1 cellular context compared by ENCODE assay signal in the genomic region with DNA sequence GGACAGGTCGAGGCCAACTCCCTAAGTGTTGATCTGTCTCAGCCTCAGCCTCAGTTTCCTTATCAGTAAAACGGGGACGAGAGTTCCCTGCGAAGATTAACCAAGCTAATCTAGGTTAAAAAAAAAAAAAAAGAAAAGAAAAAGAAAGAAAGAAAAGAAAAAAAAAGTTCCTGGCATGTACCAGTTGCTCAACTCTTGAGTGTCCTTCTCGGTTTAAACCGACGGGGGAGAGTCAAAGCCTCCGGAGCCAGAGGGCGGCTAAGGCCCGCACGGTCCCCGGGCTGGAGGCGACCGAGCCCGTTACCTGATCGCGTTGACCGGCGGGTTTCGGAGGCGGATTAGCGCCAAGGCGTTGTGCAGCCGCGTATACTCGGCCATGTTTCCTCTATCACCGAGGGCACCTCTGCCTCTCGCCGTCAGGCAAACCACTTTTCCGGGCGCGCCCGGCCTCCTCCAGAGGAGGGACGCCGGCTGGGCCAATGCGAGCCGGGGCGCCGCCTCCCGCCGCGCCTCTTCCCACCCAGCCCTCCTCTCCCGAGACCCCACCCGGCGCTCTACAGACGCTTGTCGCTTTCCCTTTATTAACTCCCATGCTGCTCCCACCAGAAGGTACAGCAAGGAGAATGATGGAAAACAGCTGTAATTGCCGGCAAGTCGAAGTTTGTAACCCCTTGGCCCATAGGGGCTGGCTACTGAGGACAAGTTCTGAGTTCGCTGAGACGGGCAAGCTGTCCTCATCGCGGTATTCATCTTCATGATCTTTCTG.
TF ChIP-seq lines count a peak whose summit lies in the region.

A gene (minus strand): TSS at position 405 of the 766 bp plus-strand sequence. CDS start 27 bp downstream, at position 378.

TF ChIP-seq in K562, 482 proteins besides CTCF, POLR2A, EP300 and RAD21 (continued from another document and continues in another):
- TF ChIP-seq, protein P1, sequence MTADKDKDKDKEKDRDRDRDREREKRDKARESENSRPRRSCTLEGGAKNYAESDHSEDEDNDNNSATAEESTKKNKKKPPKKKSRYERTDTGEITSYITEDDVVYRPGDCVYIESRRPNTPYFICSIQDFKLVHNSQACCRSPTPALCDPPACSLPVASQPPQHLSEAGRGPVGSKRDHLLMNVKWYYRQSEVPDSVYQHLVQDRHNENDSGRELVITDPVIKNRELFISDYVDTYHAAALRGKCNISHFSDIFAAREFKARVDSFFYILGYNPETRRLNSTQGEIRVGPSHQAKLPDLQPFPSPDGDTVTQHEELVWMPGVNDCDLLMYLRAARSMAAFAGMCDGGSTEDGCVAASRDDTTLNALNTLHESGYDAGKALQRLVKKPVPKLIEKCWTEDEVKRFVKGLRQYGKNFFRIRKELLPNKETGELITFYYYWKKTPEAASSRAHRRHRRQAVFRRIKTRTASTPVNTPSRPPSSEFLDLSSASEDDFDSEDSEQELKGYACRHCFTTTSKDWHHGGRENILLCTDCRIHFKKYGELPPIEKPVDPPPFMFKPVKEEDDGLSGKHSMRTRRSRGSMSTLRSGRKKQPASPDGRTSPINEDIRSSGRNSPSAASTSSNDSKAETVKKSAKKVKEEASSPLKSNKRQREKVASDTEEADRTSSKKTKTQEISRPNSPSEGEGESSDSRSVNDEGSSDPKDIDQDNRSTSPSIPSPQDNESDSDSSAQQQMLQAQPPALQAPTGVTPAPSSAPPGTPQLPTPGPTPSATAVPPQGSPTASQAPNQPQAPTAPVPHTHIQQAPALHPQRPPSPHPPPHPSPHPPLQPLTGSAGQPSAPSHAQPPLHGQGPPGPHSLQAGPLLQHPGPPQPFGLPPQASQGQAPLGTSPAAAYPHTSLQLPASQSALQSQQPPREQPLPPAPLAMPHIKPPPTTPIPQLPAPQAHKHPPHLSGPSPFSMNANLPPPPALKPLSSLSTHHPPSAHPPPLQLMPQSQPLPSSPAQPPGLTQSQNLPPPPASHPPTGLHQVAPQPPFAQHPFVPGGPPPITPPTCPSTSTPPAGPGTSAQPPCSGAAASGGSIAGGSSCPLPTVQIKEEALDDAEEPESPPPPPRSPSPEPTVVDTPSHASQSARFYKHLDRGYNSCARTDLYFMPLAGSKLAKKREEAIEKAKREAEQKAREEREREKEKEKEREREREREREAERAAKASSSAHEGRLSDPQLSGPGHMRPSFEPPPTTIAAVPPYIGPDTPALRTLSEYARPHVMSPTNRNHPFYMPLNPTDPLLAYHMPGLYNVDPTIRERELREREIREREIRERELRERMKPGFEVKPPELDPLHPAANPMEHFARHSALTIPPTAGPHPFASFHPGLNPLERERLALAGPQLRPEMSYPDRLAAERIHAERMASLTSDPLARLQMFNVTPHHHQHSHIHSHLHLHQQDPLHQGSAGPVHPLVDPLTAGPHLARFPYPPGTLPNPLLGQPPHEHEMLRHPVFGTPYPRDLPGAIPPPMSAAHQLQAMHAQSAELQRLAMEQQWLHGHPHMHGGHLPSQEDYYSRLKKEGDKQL (CRISPR knock-in tag; IDR thresholded peaks at IDR 0.05; ENCODE audit: borderline replicate concordance): no peak
- TF ChIP-seq, protein P2, sequence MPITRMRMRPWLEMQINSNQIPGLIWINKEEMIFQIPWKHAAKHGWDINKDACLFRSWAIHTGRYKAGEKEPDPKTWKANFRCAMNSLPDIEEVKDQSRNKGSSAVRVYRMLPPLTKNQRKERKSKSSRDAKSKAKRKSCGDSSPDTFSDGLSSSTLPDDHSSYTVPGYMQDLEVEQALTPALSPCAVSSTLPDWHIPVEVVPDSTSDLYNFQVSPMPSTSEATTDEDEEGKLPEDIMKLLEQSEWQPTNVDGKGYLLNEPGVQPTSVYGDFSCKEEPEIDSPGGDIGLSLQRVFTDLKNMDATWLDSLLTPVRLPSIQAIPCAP (CRISPR knock-in tag; IDR thresholded peaks at IDR 0.05; ENCODE audit: borderline replicate concordance): no peak
- no peak for TF ChIP-seq ZNF830 (CRISPR knock-in tag; IDR thresholded peaks at IDR 0.05)
- TF ChIP-seq, protein P3, sequence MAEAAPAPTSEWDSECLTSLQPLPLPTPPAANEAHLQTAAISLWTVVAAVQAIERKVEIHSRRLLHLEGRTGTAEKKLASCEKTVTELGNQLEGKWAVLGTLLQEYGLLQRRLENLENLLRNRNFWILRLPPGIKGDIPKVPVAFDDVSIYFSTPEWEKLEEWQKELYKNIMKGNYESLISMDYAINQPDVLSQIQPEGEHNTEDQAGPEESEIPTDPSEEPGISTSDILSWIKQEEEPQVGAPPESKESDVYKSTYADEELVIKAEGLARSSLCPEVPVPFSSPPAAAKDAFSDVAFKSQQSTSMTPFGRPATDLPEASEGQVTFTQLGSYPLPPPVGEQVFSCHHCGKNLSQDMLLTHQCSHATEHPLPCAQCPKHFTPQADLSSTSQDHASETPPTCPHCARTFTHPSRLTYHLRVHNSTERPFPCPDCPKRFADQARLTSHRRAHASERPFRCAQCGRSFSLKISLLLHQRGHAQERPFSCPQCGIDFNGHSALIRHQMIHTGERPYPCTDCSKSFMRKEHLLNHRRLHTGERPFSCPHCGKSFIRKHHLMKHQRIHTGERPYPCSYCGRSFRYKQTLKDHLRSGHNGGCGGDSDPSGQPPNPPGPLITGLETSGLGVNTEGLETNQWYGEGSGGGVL (CRISPR knock-in tag; IDR thresholded peaks at IDR 0.05): no peak
- TF ChIP-seq, protein P4, sequence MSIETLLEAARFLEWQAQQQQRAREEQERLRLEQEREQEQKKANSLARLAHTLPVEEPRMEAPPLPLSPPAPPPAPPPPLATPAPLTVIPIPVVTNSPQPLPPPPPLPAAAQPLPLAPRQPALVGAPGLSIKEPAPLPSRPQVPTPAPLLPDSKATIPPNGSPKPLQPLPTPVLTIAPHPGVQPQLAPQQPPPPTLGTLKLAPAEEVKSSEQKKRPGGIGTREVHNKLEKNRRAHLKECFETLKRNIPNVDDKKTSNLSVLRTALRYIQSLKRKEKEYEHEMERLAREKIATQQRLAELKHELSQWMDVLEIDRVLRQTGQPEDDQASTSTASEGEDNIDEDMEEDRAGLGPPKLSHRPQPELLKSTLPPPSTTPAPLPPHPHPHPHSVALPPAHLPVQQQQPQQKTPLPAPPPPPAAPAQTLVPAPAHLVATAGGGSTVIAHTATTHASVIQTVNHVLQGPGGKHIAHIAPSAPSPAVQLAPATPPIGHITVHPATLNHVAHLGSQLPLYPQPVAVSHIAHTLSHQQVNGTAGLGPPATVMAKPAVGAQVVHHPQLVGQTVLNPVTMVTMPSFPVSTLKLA (conservative IDR thresholded peaks at IDR 0.05): 0 out of 4 replicates have a peak, but pooled peaks of 1 of the 2 experiments have one; percentile 34
- TF ChIP-seq, protein P5, sequence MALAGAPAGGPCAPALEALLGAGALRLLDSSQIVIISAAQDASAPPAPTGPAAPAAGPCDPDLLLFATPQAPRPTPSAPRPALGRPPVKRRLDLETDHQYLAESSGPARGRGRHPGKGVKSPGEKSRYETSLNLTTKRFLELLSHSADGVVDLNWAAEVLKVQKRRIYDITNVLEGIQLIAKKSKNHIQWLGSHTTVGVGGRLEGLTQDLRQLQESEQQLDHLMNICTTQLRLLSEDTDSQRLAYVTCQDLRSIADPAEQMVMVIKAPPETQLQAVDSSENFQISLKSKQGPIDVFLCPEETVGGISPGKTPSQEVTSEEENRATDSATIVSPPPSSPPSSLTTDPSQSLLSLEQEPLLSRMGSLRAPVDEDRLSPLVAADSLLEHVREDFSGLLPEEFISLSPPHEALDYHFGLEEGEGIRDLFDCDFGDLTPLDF (CRISPR knock-in tag; IDR thresholded peaks at IDR 0.05): no peak
- TF ChIP-seq, protein P6, sequence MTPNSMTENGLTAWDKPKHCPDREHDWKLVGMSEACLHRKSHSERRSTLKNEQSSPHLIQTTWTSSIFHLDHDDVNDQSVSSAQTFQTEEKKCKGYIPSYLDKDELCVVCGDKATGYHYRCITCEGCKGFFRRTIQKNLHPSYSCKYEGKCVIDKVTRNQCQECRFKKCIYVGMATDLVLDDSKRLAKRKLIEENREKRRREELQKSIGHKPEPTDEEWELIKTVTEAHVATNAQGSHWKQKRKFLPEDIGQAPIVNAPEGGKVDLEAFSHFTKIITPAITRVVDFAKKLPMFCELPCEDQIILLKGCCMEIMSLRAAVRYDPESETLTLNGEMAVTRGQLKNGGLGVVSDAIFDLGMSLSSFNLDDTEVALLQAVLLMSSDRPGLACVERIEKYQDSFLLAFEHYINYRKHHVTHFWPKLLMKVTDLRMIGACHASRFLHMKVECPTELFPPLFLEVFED (CRISPR knock-in tag; conservative IDR thresholded peaks at IDR 0.05): no peak
- TF ChIP-seq CBFA2T2 (conservative IDR thresholded peaks at IDR 0.05): no peak
- TF ChIP-seq, protein P7, sequence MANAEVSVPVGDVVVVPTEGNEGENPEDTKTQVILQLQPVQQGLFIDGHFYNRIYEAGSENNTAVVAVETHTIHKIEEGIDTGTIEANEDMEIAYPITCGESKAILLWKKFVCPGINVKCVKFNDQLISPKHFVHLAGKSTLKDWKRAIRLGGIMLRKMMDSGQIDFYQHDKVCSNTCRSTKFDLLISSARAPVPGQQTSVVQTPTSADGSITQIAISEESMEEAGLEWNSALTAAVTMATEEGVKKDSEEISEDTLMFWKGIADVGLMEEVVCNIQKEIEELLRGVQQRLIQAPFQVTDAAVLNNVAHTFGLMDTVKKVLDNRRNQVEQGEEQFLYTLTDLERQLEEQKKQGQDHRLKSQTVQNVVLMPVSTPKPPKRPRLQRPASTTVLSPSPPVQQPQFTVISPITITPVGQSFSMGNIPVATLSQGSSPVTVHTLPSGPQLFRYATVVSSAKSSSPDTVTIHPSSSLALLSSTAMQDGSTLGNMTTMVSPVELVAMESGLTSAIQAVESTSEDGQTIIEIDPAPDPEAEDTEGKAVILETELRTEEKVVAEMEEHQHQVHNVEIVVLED (CRISPR knock-in tag; IDR thresholded peaks at IDR 0.05): no peak
- TF ChIP-seq SMAD2 (IDR thresholded peaks at IDR 0.05; ENCODE audit: low read depth, low read length): no peak
- no peak for TF ChIP-seq CHCHD3 (CRISPR knock-in tag; IDR thresholded peaks at IDR 0.05)
- TF ChIP-seq, protein P8, sequence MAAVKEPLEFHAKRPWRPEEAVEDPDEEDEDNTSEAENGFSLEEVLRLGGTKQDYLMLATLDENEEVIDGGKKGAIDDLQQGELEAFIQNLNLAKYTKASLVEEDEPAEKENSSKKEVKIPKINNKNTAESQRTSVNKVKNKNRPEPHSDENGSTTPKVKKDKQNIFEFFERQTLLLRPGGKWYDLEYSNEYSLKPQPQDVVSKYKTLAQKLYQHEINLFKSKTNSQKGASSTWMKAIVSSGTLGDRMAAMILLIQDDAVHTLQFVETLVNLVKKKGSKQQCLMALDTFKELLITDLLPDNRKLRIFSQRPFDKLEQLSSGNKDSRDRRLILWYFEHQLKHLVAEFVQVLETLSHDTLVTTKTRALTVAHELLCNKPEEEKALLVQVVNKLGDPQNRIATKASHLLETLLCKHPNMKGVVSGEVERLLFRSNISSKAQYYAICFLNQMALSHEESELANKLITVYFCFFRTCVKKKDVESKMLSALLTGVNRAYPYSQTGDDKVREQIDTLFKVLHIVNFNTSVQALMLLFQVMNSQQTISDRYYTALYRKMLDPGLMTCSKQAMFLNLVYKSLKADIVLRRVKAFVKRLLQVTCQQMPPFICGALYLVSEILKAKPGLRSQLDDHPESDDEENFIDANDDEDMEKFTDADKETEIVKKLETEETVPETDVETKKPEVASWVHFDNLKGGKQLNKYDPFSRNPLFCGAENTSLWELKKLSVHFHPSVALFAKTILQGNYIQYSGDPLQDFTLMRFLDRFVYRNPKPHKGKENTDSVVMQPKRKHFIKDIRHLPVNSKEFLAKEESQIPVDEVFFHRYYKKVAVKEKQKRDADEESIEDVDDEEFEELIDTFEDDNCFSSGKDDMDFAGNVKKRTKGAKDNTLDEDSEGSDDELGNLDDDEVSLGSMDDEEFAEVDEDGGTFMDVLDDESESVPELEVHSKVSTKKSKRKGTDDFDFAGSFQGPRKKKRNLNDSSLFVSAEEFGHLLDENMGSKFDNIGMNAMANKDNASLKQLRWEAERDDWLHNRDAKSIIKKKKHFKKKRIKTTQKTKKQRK (IDR thresholded peaks at IDR 0.05; ENCODE audit: borderline replicate concordance, low read depth, low read length): no peak
- no peak for TF ChIP-seq FOXK2 (conservative IDR thresholded peaks at IDR 0.05 in 1 of 2, IDR thresholded peaks at IDR 0.05 in 1 of 2; ENCODE audit: low read depth in 2 of 2)
- TF ChIP-seq NCOA4 (IDR thresholded peaks at IDR 0.05; ENCODE audit: partially characterized antibody): peak; percentile 7
- no peak for TF ChIP-seq POLR3A (IDR thresholded peaks at IDR 0.05; ENCODE audit: borderline replicate concordance, extremely low read depth, insufficient read depth, insufficient read length)
- TF ChIP-seq ZNF140 (CRISPR knock-in tag; IDR thresholded peaks at IDR 0.05): no peak
- TF ChIP-seq, protein P9, sequence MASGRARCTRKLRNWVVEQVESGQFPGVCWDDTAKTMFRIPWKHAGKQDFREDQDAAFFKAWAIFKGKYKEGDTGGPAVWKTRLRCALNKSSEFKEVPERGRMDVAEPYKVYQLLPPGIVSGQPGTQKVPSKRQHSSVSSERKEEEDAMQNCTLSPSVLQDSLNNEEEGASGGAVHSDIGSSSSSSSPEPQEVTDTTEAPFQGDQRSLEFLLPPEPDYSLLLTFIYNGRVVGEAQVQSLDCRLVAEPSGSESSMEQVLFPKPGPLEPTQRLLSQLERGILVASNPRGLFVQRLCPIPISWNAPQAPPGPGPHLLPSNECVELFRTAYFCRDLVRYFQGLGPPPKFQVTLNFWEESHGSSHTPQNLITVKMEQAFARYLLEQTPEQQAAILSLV (tag; IDR thresholded peaks at IDR 0.05): no peak
- TF ChIP-seq, protein P10, sequence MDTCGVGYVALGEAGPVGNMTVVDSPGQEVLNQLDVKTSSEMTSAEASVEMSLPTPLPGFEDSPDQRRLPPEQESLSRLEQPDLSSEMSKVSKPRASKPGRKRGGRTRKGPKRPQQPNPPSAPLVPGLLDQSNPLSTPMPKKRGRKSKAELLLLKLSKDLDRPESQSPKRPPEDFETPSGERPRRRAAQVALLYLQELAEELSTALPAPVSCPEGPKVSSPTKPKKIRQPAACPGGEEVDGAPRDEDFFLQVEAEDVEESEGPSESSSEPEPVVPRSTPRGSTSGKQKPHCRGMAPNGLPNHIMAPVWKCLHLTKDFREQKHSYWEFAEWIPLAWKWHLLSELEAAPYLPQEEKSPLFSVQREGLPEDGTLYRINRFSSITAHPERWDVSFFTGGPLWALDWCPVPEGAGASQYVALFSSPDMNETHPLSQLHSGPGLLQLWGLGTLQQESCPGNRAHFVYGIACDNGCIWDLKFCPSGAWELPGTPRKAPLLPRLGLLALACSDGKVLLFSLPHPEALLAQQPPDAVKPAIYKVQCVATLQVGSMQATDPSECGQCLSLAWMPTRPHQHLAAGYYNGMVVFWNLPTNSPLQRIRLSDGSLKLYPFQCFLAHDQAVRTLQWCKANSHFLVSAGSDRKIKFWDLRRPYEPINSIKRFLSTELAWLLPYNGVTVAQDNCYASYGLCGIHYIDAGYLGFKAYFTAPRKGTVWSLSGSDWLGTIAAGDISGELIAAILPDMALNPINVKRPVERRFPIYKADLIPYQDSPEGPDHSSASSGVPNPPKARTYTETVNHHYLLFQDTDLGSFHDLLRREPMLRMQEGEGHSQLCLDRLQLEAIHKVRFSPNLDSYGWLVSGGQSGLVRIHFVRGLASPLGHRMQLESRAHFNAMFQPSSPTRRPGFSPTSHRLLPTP (IDR thresholded peaks at IDR 0.05; ENCODE audit: borderline replicate concordance, extremely low read depth, insufficient read length): no peak
- TF ChIP-seq NONO (IDR thresholded peaks at IDR 0.05; ENCODE audit: low read depth in 2 of 2, low read length in 1 of 2): no peak
- TF ChIP-seq, protein P11, sequence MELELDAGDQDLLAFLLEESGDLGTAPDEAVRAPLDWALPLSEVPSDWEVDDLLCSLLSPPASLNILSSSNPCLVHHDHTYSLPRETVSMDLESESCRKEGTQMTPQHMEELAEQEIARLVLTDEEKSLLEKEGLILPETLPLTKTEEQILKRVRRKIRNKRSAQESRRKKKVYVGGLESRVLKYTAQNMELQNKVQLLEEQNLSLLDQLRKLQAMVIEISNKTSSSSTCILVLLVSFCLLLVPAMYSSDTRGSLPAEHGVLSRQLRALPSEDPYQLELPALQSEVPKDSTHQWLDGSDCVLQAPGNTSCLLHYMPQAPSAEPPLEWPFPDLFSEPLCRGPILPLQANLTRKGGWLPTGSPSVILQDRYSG (tag; conservative IDR thresholded peaks at IDR 0.05; ENCODE audit: low read depth): no peak
- no peak for TF ChIP-seq MTF1 (CRISPR knock-in tag; IDR thresholded peaks at IDR 0.05; ENCODE audit: borderline replicate concordance)
- no peak for TF ChIP-seq GTF2A2 (tag; IDR thresholded peaks at IDR 0.05)
- no peak for TF ChIP-seq ZNF695 (CRISPR knock-in tag; IDR thresholded peaks at IDR 0.05)
